ENCODE assay signal across 8 cellular contexts in genomic region chr20:46994341-46994740, GRCh38.
DNase-seq lines count a peak whose midpoint lies in the region; ATAC-seq and TF ChIP-seq lines count a peak whose summit lies in the region.

No MANE protein-coding gene starts in this region.

- H3K27me3 ChIP-seq in Karpas-422 (ENCODE audit: low read length) (no peaks in the 10 kb centered on the region), esophagus muscularis mucosa (peaks cover 0 to 23% (median 0%) of the 10 kb centered on the region in 4 donors), testis (no peaks in the 10 kb centered on the region)

- no peak overlapping the region for H3K9ac ChIP-seq in Karpas-422 (ENCODE audit: low read length)

- H2AFZ ChIP-seq in Karpas-422 (ENCODE audit: low read length), result no peak overlapping the region

- no peak overlapping the region for H3K4me2 ChIP-seq in Karpas-422 (ENCODE audit: low read depth, low read length, poor library complexity, severe bottlenecking)

- DNase-seq in COLO668 (lab: John Stamatoyannopoulos, UW; ENCODE audit: unreplicated experiment) (peak; percentile 13), Karpas-422 (peak; percentile 48), epithelial cell of prostate (ENCODE audit: low read depth, low spot score) (no peak), epidermal melanocyte (ENCODE audit: insufficient read length, low spot score) (no peak), DMS114 treated with DMSO at 0.1 percent for 48 hours (lab: John Stamatoyannopoulos, UW; ENCODE audit: unreplicated experiment) (no peak), esophagus muscularis mucosa (ENCODE audit: extremely low spot score) (no peak), testis (no peak)

- intact Hi-C loops in esophagus muscularis mucosa (cut with DNase I) (no loop called here), testis (cut with DNase I; ENCODE audit: low total_unique reads) (no loop called here)

- H3K27ac ChIP-seq in Karpas-422 (ENCODE audit: low read length) (no peak overlapping the region), epithelial cell of prostate (peak overlapping the region; percentile 41), esophagus muscularis mucosa (replicated peaks in 1 of 4) (no peak overlapping the region), testis (no peak overlapping the region)

- no peaks in the 10 kb centered on the region for H4K20me1 ChIP-seq in Karpas-422 (ENCODE audit: insufficient read depth, low read depth, low read length)

- TF ChIP-seq CTCF in esophagus muscularis mucosa (IDR thresholded peaks at IDR 0.05), result no peak
- TF ChIP-seq CTCF in testis (IDR thresholded peaks at IDR 0.05), result no peak

- 73% methylated on average over 5 of the region's 5 CpGs for WGBS in esophagus muscularis mucosa
- WGBS in testis, 2 donors, result 78 to 79% methylated on average over 5 of the region's 5 CpGs

- H3K4me3 ChIP-seq in Karpas-422 (ENCODE audit: low read length) (no peak overlapping the region), esophagus muscularis mucosa (no peak overlapping the region), testis (no peak overlapping the region)

- H3K9me2 ChIP-seq in Karpas-422 (replicated peaks; ENCODE audit: insufficient read depth, low read length), result no peaks in the 10 kb centered on the region

- H3K4me1 ChIP-seq in Karpas-422 (ENCODE audit: low read length) (peaks cover 24% of the 10 kb centered on the region), esophagus muscularis mucosa (peaks cover 0 to 15% (median 12%) of the 10 kb centered on the region in 4 donors), testis (no peaks in the 10 kb centered on the region)

- TF ChIP-seq EP300 in esophagus muscularis mucosa (IDR thresholded peaks at IDR 0.05), result no peak

- H3K79me2 ChIP-seq in Karpas-422 (ENCODE audit: low read length), result no peaks in the 10 kb centered on the region

- peak; percentile 64 for ATAC-seq in GM19468 (IDR thresholded peaks at IDR 0.05; ENCODE audit: extremely low read depth, unreplicated experiment)

- no peaks in the 10 kb centered on the region for H3K9me3 ChIP-seq in Karpas-422 (ENCODE audit: low read length)
- no peaks in the 10 kb centered on the region for H3K9me3 ChIP-seq in esophagus muscularis mucosa
- no peaks in the 10 kb centered on the region for H3K9me3 ChIP-seq in testis

- H3K36me3 ChIP-seq in Karpas-422 (ENCODE audit: insufficient read depth, low read length) (no peaks in the 10 kb centered on the region), esophagus muscularis mucosa (no peaks in the 10 kb centered on the region), testis (ENCODE audit: low read depth, missing control alignments) (no peaks in the 10 kb centered on the region)

- TF ChIP-seq POLR2A in esophagus muscularis mucosa (IDR thresholded peaks at IDR 0.05; ENCODE audit: low read depth), result no peak
- TF ChIP-seq POLR2A in testis (IDR thresholded peaks at IDR 0.05), result no peak

Comparison
In these comparisons a context has a peak if more than half of its experiments do, and no peak if none do; other contexts are left out.
1. DNase-seq: peak in COLO668 (single experiment) and Karpas-422 (single experiment); none in epithelial cell of prostate (single experiment), epidermal melanocyte (single experiment), DMS114 treated with DMSO at 0.1 percent for 48 hours (single experiment), esophagus muscularis mucosa (single experiment) and testis (single experiment).